ENCODE assay signal across 20 cellular contexts in genomic region chr3:185754920-185755319, GRCh38.
"Had no signal": no experiment of that assay in that cellular context is flagged by ENCODE, and none has a peak within 500 bp of the region (broad histone marks: within the 10 kb centered on the region; RNA-seq: fewer than 3 reads in every experiment).

No MANE protein-coding gene starts in this region.

- H2AFZ ChIP-seq: neural progenitor cell had no signal

- H3K4me1 ChIP-seq: prostate gland, upper lobe of right lung had no signal

- H3K27ac Mint-ChIP-seq: activated CD8-positive, alpha-beta T cell treated with anti-CD3 and anti-CD28 coated beads, Interleukin-2, amount 10 ng/mL, durations not matched to agents 7 days and 5 days; activated naive CD4-positive, alpha-beta T cell treated with anti-CD3 and anti-CD28 coated beads, Interleukin-2, amount 50 U/mL, for 72 hours; naive thymus-derived CD8-positive, alpha-beta T cell; neural progenitor cell had no signal

- H3K4me2 ChIP-seq: neural progenitor cell had no signal

- H3K9ac ChIP-seq: neural progenitor cell had no signal

- DNase-seq: activated CD4-positive, alpha-beta T cell treated with anti-CD3 and anti-CD28 coated beads, Interleukin-2, amount 50 U/mL, for 1 hour; activated CD8-positive, alpha-beta T cell treated with anti-CD3 and anti-CD28 coated beads, Interleukin-2, amount 10 ng/mL, durations not matched to agents 7 days and 5 days; activated T-cell treated with anti-CD3 and anti-CD28 coated beads, Interleukin-2, amount 50 U/mL, for 1 hour; central memory CD4-positive, alpha-beta T cell; dermis blood vessel endothelial cell; effector memory CD4-positive, alpha-beta T cell; gastrocnemius medialis; hippocampal formation; kidney; lower lobe of right lung; naive thymus-derived CD8-positive, alpha-beta T cell; spleen; stimulated activated CD4-positive, alpha-beta T cell treated with anti-CD3 and anti-CD28 coated beads, Interleukin-4, amount 100 ng/mL, for 1 hour; stimulated activated naive CD8-positive, alpha-beta T cell treated with anti-CD3 and anti-CD28 coated beads, Interleukin-15, Interleukin-2, amounts not matched to agents 100 U/mL and 50 U/mL, for 24 hours; T-helper 2 cell; upper lobe of right lung had no signal

- H3K4me1 Mint-ChIP-seq: naive thymus-derived CD8-positive, alpha-beta T cell had no signal

- H3K4me3 Mint-ChIP-seq: activated CD8-positive, alpha-beta T cell treated with anti-CD3 and anti-CD28 coated beads, Interleukin-2, amount 10 ng/mL, durations not matched to agents 7 days and 5 days; naive thymus-derived CD8-positive, alpha-beta T cell; neural progenitor cell had no signal

- H3K27ac ChIP-seq: esophagus muscularis mucosa, gastrocnemius medialis, lower lobe of right lung, neural progenitor cell, prostate gland, spleen, upper lobe of right lung had no signal

- H3K36me3 ChIP-seq: esophagus muscularis mucosa, gastrocnemius medialis, lower lobe of right lung, neural progenitor cell, prostate gland, spleen, upper lobe of right lung had no signal

- H3K4me3 ChIP-seq: esophagus muscularis mucosa, gastrocnemius medialis, lower lobe of right lung, neural progenitor cell, prostate gland, spleen, upper lobe of right lung had no signal

- H3K9me3 ChIP-seq: gastrocnemius medialis, prostate gland, upper lobe of right lung had no signal

- H3K27me3 ChIP-seq: gastrocnemius medialis, neural progenitor cell, spleen, upper lobe of right lung had no signal
